16 cellular contexts compared by ENCODE assay signal in genomic region chr3:169596126-169596525, GRCh38.
DNase-seq lines count a peak whose midpoint lies in the region; ATAC-seq and FAIRE-seq lines count a peak whose summit lies in the region.
"Had no signal": no experiment of that assay in that cellular context is flagged by ENCODE, and none has a peak within 500 bp of the region (broad histone marks: within the 10 kb centered on the region; RNA-seq: fewer than 3 reads in every experiment).

No MANE protein-coding gene starts in this region.

- intact Hi-C loops in left ventricle myocardium superior (cut with micrococcal nuclease) = no loop called here

- no peak for FAIRE-seq in HTR-8/SVneo (lab: Jason Lieb, UNC)
- FAIRE-seq: GM12892, H1, HepG2 had no signal

- ATAC-seq in left ventricle myocardium superior = no peak
- ATAC-seq: HepG2 had no signal

- DNase-seq in NCI-H2171 treated with DMSO at 0.1 percent for 48 hours (lab: John Stamatoyannopoulos, UW) (peak; percentile 4), NCI-H2171 (lab: John Stamatoyannopoulos, UW) (no peak), NCI-H526 (lab: John Stamatoyannopoulos, UW) (peak; percentile 13 to 59), left kidney (ENCODE audit: low read depth, low spot score) (peak; percentile 40), HTR-8/SVneo (ENCODE audit: insufficient read length, low spot score) (no peak), HuH-7.5 (ENCODE audit: low spot score) (no peak), left ventricle myocardium superior (no peak)
- DNase-seq: 8988T; AML-193; Caco-2; CD8-positive, alpha-beta memory T cell; DND-41; GDM1 had no signal

Comparison
In these comparisons a context has a peak if more than half of its experiments do, and no peak if none do; other contexts are left out.
1. DNase-seq: peak in NCI-H2171 treated with DMSO at 0.1 percent for 48 hours (single experiment), NCI-H526 (2 of 2) and left kidney (single experiment); none in NCI-H2171 (single experiment), HTR-8/SVneo (single experiment), HuH-7.5 (single experiment) and left ventricle myocardium superior (single experiment).